In the genomic region with DNA sequence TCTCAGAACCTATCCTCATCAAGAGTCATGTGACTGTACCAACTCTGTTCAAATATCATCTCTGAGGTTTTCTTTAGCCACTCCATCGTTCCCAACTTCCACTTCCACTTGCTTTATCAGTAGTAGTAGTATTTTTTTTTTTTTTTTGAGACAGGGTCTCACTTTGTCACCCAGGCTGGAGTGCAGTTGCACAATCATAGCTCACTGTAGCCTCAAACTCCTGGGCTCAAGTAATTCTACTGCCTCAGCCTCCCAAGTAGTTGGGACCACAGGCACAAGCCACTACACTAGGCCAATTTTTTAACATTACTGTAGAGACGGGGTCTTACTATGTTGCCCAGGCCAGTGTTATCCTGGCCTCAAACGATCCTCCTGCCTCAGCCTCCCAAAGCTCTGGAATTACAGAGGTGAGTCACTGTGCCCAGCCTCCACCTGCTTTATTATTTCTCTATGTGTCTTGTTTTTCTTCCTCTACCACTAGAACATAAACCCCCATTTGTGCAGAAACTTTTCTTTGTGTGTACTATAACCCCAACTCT, we compare ENCODE assay signal across 27 cellular contexts.
"Had no signal": no experiment of that assay in that cellular context is flagged by ENCODE, and none has a peak within 500 bp of the region (broad histone marks: within the 10 kb centered on the region; RNA-seq: fewer than 3 reads in every experiment).

No MANE protein-coding gene starts in this region.

- H3K9me3 Mint-ChIP-seq: activated naive CD4-positive, alpha-beta T cell treated with anti-CD3 and anti-CD28 coated beads, Interleukin-2, amount 50 U/mL, for 24 hours; activated T-cell treated with anti-CD3 and anti-CD28 coated beads, Interleukin-2, amount 50 U/mL, for 72 hours; central memory CD8-positive, alpha-beta T cell; dendritic cell treated with granulocyte-macrophage colony-stimulating factor and Interleukin-4, amounts not matched to agents 40 ng/mL and 50 ng/mL, for 4 days; endodermal cell; nephron; stimulated activated effector memory CD8-positive, alpha-beta T cell treated with anti-CD3 and anti-CD28 coated beads, Interleukin-12 subunit alpha, Interleukin-12 subunit beta, amount 100 ng/mL, for 72 hours; stimulated activated naive CD8-positive, alpha-beta T cell treated with anti-CD3 and anti-CD28 coated beads, Interleukin-15, Interleukin-2, amounts not matched to agents 100 ng/mL and 50 ng/mL, for 24 hours had no signal

- H3K36me3 ChIP-seq: thoracic aorta had no signal

- H3K27me3 Mint-ChIP-seq: activated naive CD4-positive, alpha-beta T cell treated with anti-CD3 and anti-CD28 coated beads, Interleukin-2, amount 50 U/mL, for 24 hours; central memory CD8-positive, alpha-beta T cell; dendritic cell treated with granulocyte-macrophage colony-stimulating factor and Interleukin-4, amounts not matched to agents 40 ng/mL and 50 ng/mL, for 4 days; stimulated activated naive CD8-positive, alpha-beta T cell treated with anti-CD3 and anti-CD28 coated beads, Interleukin-15, Interleukin-2, amounts not matched to agents 100 ng/mL and 50 ng/mL, for 24 hours had no signal

- DNase-seq: activated CD4-positive, alpha-beta T cell treated with anti-CD3 and anti-CD28 coated beads, Interleukin-2, amount 50 U/mL, for 48 hours; activated gamma-delta T cell; activated T-cell treated with anti-CD3 and anti-CD28 coated beads, Interleukin-2, amount 50 U/mL, for 72 hours; anterior cingulate cortex; endodermal cell; foreskin fibroblast; head of caudate nucleus; hippocampal formation; left cardiac atrium; left ventricle myocardium superior; stimulated activated CD4-positive, alpha-beta T cell treated with anti-CD3 and anti-CD28 coated beads, Interleukin-12 subunit alpha, Interleukin-12 subunit beta, amount 100 ng/mL, for 4 hours; stimulated activated CD4-positive, alpha-beta T cell treated with anti-CD3 and anti-CD28 coated beads, Interleukin-4, amount 100 ng/mL, for 24 hours; T-helper 9 cell; trophoblast cell had no signal

- ATAC-seq: activated T-cell treated with anti-CD3 and anti-CD28 coated beads, Interleukin-2, amount 50 U/mL, for 72 hours; esophagus mucosa; left cardiac atrium; left ventricle myocardium superior; sciatic nerve; stimulated activated effector memory CD8-positive, alpha-beta T cell treated with anti-CD3 and anti-CD28 coated beads, Interleukin-12 subunit alpha, Interleukin-12 subunit beta, amount 100 ng/mL, for 72 hours had no signal

- H3K4me3 ChIP-seq: skin epidermis, thoracic aorta had no signal

- H3K9me3 ChIP-seq: thoracic aorta had no signal

- H3K27ac ChIP-seq: skin epidermis, thoracic aorta had no signal

- FAIRE-seq: bronchial epithelial cell, keratinocyte, urothelium cell line had no signal

- H3K27ac Mint-ChIP-seq: dendritic cell treated with granulocyte-macrophage colony-stimulating factor and Interleukin-4, amounts not matched to agents 40 ng/mL and 50 ng/mL, for 4 days; endodermal cell; nephron; stimulated activated effector memory CD8-positive, alpha-beta T cell treated with anti-CD3 and anti-CD28 coated beads, Interleukin-12 subunit alpha, Interleukin-12 subunit beta, amount 100 ng/mL, for 72 hours; stimulated activated naive CD8-positive, alpha-beta T cell treated with anti-CD3 and anti-CD28 coated beads, Interleukin-15, Interleukin-2, amounts not matched to agents 100 ng/mL and 50 ng/mL, for 24 hours had no signal

- H3K4me3 Mint-ChIP-seq: activated naive CD4-positive, alpha-beta T cell treated with anti-CD3 and anti-CD28 coated beads, Interleukin-2, amount 50 U/mL, for 24 hours; activated T-cell treated with anti-CD3 and anti-CD28 coated beads, Interleukin-2, amount 50 U/mL, for 72 hours; central memory CD8-positive, alpha-beta T cell; dendritic cell treated with granulocyte-macrophage colony-stimulating factor and Interleukin-4, amounts not matched to agents 40 ng/mL and 50 ng/mL, for 4 days; endodermal cell; nephron; stimulated activated effector memory CD8-positive, alpha-beta T cell treated with anti-CD3 and anti-CD28 coated beads, Interleukin-12 subunit alpha, Interleukin-12 subunit beta, amount 100 ng/mL, for 72 hours; stimulated activated naive CD8-positive, alpha-beta T cell treated with anti-CD3 and anti-CD28 coated beads, Interleukin-15, Interleukin-2, amounts not matched to agents 100 ng/mL and 50 ng/mL, for 24 hours had no signal
